19 cellular contexts compared by ENCODE assay signal in genomic region chr13:25276748-25277147, GRCh38. TPM values are rescaled to one million over a fixed set of nuclear protein-coding genes. Genes with fewer than 3 reads are reported as not detected.
DNase-seq lines count a peak whose midpoint lies in the region; ATAC-seq, FAIRE-seq and TF ChIP-seq lines count a peak whose summit lies in the region.
"Had no signal": no experiment of that assay in that cellular context is flagged by ENCODE, and none has a peak within 500 bp of the region (broad histone marks: within the 10 kb centered on the region; RNA-seq: fewer than 3 reads in every experiment).

No MANE protein-coding gene starts in this region.

- TF ChIP-seq POLR2A in GM12892 (IDR thresholded peaks at IDR 0.05; ENCODE audit: low read depth, low read length) (no peak), body of pancreas (IDR thresholded peaks at IDR 0.05) (no peak)

- no peaks in the 10 kb centered on the region for H3K9me3 Mint-ChIP-seq in CD4-positive, alpha-beta T cell
- H3K9me3 Mint-ChIP-seq: nephron progenitor cell had no signal

- H3K4me1 ChIP-seq in body of pancreas: no peaks in the 10 kb centered on the region
- H3K4me1 ChIP-seq: ascending aorta had no signal

- no peaks in the 10 kb centered on the region for H3K9me3 ChIP-seq in CD4-positive, alpha-beta T cell (ENCODE audit: control insufficient read depth, low read length)
- no peaks in the 10 kb centered on the region for H3K9me3 ChIP-seq in body of pancreas
- H3K9me3 ChIP-seq: ascending aorta, thoracic aorta had no signal

- no peak overlapping the region for H3K27ac ChIP-seq in CD4-positive, alpha-beta T cell (ENCODE audit: low read depth, low read length)
- H3K27ac ChIP-seq in epithelial cell of prostate: no peak overlapping the region
- H3K27ac ChIP-seq in coronary artery: no peak overlapping the region
- no peak overlapping the region for H3K27ac ChIP-seq in body of pancreas
- H3K27ac ChIP-seq: ascending aorta, C4-2B, thoracic aorta had no signal

- H3K4me3 Mint-ChIP-seq in CD4-positive, alpha-beta T cell: no peak overlapping the region
- H3K4me3 Mint-ChIP-seq: nephron progenitor cell had no signal

- WGBS in body of pancreas, 2 donors: 95 to 96% methylated on average over 2 of the region's 2 CpGs

- H3K27ac Mint-ChIP-seq in CD4-positive, alpha-beta T cell: no peak overlapping the region
- H3K27ac Mint-ChIP-seq: nephron progenitor cell had no signal

- peaks cover 49% of the 10 kb centered on the region for H3K36me3 Mint-ChIP-seq in CD4-positive, alpha-beta T cell (ENCODE audit: low read depth)

- peak; percentile 16 for ATAC-seq in CD4-positive, alpha-beta T cell (ENCODE audit: poor library complexity)
- ATAC-seq in body of pancreas: no peak
- ATAC-seq: left lobe of liver, sciatic nerve had no signal

- POLR2A ChIA-PET in CD4-positive, alpha-beta T cell (lab: Charles Lee): interaction anchor here (0.5 kb wide), 1 partner anchor 606 kb away, joined by 3 read pairs; no protein-coding TSS in a partner anchor

- H3K27me3 Mint-ChIP-seq in CD4-positive, alpha-beta T cell: no peaks in the 10 kb centered on the region

- CTCF ChIA-PET in CD4-positive, alpha-beta T cell (lab: Charles Lee): no interaction called here

- H3K4me1 Mint-ChIP-seq in CD4-positive, alpha-beta T cell (ENCODE audit: low read depth): peaks cover 57% of the 10 kb centered on the region

- no peaks in the 10 kb centered on the region for H3K27me3 ChIP-seq in CD4-positive, alpha-beta T cell (ENCODE audit: control insufficient read depth, insufficient read depth, low read length)
- no peaks in the 10 kb centered on the region for H3K27me3 ChIP-seq in body of pancreas
- H3K27me3 ChIP-seq: ascending aorta had no signal

- intact Hi-C loops in CD4-positive, alpha-beta T cell (cut with DNase I, micrococcal nuclease): no loop called here
- intact Hi-C loops in body of pancreas (cut with DNase I): no loop called here

- peaks cover 0 to 2% of the 10 kb centered on the region in 2 donors for H3K36me3 ChIP-seq in body of pancreas (replicated peaks in 1 of 2; ENCODE audit: insufficient read depth in 1 of 2, low read depth in 2 of 2)
- H3K36me3 ChIP-seq: thoracic aorta had no signal

- no peak for DNase-seq in CD4-positive, alpha-beta T cell
- no peak for DNase-seq in GM12892 (ENCODE audit: insufficient read length)
- peak; percentile 50 for DNase-seq in RCC 7860 (ENCODE audit: low spot score)
- peak; percentile 37 for DNase-seq in epithelial cell of prostate (ENCODE audit: low read depth, low spot score)
- DNase-seq in C1 segment of cervical spinal cord (lab: John Stamatoyannopoulos, UW): no peak
- DNase-seq in coronary artery (ENCODE audit: low spot score): no peak
- no peak for DNase-seq in ureter (ENCODE audit: low spot score)
- no peak for DNase-seq in body of pancreas
- DNase-seq: activated CD8-positive, alpha-beta memory T cell treated with anti-CD3 and anti-CD28 coated beads for 24 hours; effector CD8-positive, alpha-beta T cell; GF-D8; head of caudate nucleus; nephron progenitor cell; T1000 had no signal

- no peak overlapping the region for H3K4me3 ChIP-seq in coronary artery
- H3K4me3 ChIP-seq in body of pancreas: no peak overlapping the region
- H3K4me3 ChIP-seq: ascending aorta, thoracic aorta had no signal

- no peak for TF ChIP-seq CTCF in CD4-positive, alpha-beta T cell (IDR thresholded peaks at IDR 0.05)
- TF ChIP-seq CTCF in coronary artery (IDR thresholded peaks at IDR 0.05) (no peak), body of pancreas (IDR thresholded peaks at IDR 0.05) (no peak)

- FAIRE-seq in GM12892 (lab: Jason Lieb, UNC) (peak; percentile 48), RCC 7860 (lab: Jason Lieb, UNC) (peak; percentile 52)

RNA-seq across cellular contexts. Expression of gene MTMR6, which starts 10.5 kb away (rescaled TPM):
- total RNA-seq in CD4-positive, alpha-beta T cell: 10 to 100 TPM; 33.3 to 34.2 TPM
- 8.6 TPM for polyA plus RNA-seq in GM12892 (2012; ENCODE audit: missing spikeins)
- total RNA-seq in ureter: 18.4 TPM
- total RNA-seq in body of pancreas: 10 to 100 TPM; 11.2 to 13.2 TPM

RNA-seq across cellular contexts. Expression of gene NUP58, which starts 24.7 kb away (rescaled TPM):
- total RNA-seq in CD4-positive, alpha-beta T cell: 10 to 100 TPM; 56.5 to 60.9 TPM
- 45.7 TPM for polyA plus RNA-seq in GM12892 (2012; ENCODE audit: missing spikeins)
- total RNA-seq in ureter (48.8 TPM), body of pancreas (10 to 100 TPM; 22.7 to 30.9 TPM)

Comparison
In these comparisons a context has a peak if more than half of its experiments do, and no peak if none do; other contexts are left out.
1. DNase-seq: peak in RCC 7860 (single experiment) and epithelial cell of prostate (single experiment); none in CD4-positive, alpha-beta T cell (0 of 10), GM12892 (single experiment), C1 segment of cervical spinal cord (0 of 14), coronary artery (single experiment), ureter (single experiment) and body of pancreas (0 of 4).